ENCODE assay signal across 4 cellular contexts in the genomic region with DNA sequence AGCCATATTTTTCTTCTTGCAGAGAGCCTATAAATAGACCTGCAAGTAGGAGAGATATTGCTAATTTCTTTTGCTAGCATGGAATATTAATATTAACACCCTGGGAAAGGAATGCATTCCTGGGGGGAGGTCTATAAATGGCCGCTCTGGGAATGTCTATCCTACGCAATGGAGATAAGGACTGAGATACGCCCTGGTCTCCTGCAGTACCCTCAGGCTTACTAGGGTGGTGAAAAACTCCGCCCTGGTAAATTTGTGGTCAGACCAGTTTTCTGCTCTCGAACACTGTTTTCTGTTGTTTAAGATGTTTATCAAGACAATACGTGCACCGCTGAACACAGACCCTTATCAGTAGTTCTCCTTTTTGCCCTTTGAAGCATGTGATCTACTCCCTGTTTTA. TPM values are rescaled to one million over a fixed set of nuclear protein-coding genes. Genes with fewer than 3 reads are reported as not detected.
"Had no signal": no experiment of that assay in that cellular context is flagged by ENCODE, and none has a peak within 500 bp of the region (broad histone marks: within the 10 kb centered on the region; RNA-seq: fewer than 3 reads in every experiment).

No MANE protein-coding gene starts in this region.

RNA-seq across cellular contexts. Expression of a gene that starts 2.0 kb away (rescaled TPM):
- total RNA-seq: M059J, PC-3, SJSA1 had no signal
- polyA plus RNA-seq: SK-N-SH had no signal
